21 cellular contexts compared by ENCODE assay signal in the genomic region with DNA sequence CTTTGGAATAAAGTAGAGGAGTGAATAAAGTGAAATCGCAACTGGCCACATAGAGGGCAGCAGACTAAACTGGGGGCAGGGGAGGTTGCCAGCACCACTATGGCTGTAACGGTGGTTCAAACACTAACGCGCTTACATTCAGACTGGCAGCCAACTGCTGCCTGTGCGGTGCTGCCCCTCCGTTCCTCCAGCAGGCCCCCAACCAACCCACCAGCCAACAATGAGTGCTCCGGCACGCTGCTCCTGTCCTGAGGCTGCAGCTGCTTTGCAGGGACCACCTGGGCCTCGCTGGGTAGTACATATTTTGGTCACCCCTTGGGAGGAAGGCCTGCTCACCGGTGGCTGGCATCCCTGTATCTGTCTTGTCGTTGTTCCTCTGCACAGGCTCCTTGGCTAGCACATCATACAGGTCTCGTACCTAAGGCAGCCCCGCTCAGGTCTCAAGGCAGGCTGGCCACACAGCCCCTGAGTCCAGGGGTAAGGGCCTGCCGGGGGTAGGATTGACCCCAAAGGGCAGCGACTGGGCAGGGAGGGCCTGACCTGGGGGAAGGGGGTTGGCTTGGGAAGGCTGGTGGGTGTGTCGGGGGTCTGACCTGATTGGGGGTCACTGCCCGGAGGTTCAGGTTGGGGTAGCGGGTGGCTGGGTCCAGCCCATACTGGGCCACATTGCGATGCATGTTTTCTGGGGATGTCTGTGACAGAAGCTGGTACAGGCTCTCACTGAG. TPM values are rescaled to one million over a fixed set of nuclear protein-coding genes. Genes with fewer than 3 reads are reported as not detected.
DNase-seq lines count a peak whose midpoint lies in the region; ATAC-seq and TF ChIP-seq lines count a peak whose summit lies in the region.
"Had no signal": no experiment of that assay in that cellular context is flagged by ENCODE, and none has a peak within 500 bp of the region (broad histone marks: within the 10 kb centered on the region; RNA-seq: fewer than 3 reads in every experiment).

No MANE protein-coding gene starts in this region.

- no peak overlapping the region for H3K4me3 Mint-ChIP-seq in stimulated activated naive CD8-positive, alpha-beta T cell treated with anti-CD3 and anti-CD28 coated beads, Interleukin-15, amount 100 ng/mL, for 72 hours
- H3K4me3 Mint-ChIP-seq in activated CD4-positive, alpha-beta memory T cell treated with anti-CD3 and anti-CD28 coated beads for 36 hours, result no peak overlapping the region
- peak overlapping the region in 3 of 5 donors; percentile 9 to 49 (median 47) for H3K4me3 Mint-ChIP-seq in immature natural killer cell
- H3K4me3 Mint-ChIP-seq: H9 had no signal

- peaks cover 23% of the 10 kb centered on the region for H3K4me1 ChIP-seq in vagina

- DNase-seq in stimulated activated naive CD8-positive, alpha-beta T cell treated with anti-CD3 and anti-CD28 coated beads, Interleukin-15, amount 100 ng/mL, for 72 hours, result no peak
- DNase-seq in stimulated activated naive CD8-positive, alpha-beta T cell treated with anti-CD3 and anti-CD28 coated beads, Interleukin-15, Interleukin-2, amounts not matched to agents 100 U/mL and 50 U/mL, for 24 hours, result no peak
- DNase-seq in activated CD4-positive, alpha-beta memory T cell treated with anti-CD3 and anti-CD28 coated beads for 36 hours, result no peak
- DNase-seq in immature natural killer cell, result no peak
- DNase-seq in vagina (ENCODE audit: extremely low spot score in 2 of 2), result peak; percentile 64 to 76
- DNase-seq in NCI-H1436 treated with DMSO at 0.1 percent for 48 hours (lab: John Stamatoyannopoulos, UW), result no peak
- no peak for DNase-seq in GM13976 (ENCODE audit: low spot score)
- DNase-seq: activated CD4-positive, alpha-beta T cell treated with anti-CD3 and anti-CD28 coated beads, Interleukin-2, amount 50 U/mL, for 4 hours; aorta; DMS 273 treated with DMSO at 0.1 percent for 48 hours; GF-D8; H9; hippocampal formation; kidney glomerular epithelial cell; NCI-H1048; NCI-H2081 treated with DMSO at 0.1 percent for 48 hours; NCI-H526 treated with DMSO at 0.1 percent for 48 hours; occipital lobe; sigmoid colon had no signal

- H3K27ac ChIP-seq in vagina, result no peak overlapping the region
- H3K27ac ChIP-seq: sigmoid colon, thoracic aorta had no signal

- TF ChIP-seq CTCF in vagina (IDR thresholded peaks at IDR 0.05) (no peak), GM13976 (IDR thresholded peaks at IDR 0.05; ENCODE audit: borderline replicate concordance, control extremely low read depth, extremely low read depth, insufficient read depth, missing control alignments) (no peak)

- CTCF ChIA-PET in activated CD4-positive, alpha-beta memory T cell treated with anti-CD3 and anti-CD28 coated beads for 36 hours (lab: Charles Lee), result interaction anchor here (0.8 to 1.4 kb wide), 2 partner anchors 11 to 591 kb away, joined by 3 to 5 read pairs; no protein-coding TSS in a partner anchor

- in situ Hi-C loops in GM13976 (cut with MboI; ENCODE audit: low sequenced_read_pairs, unreplicated experiment), result no loop called here

- no peaks in the 10 kb centered on the region for H3K9me3 Mint-ChIP-seq in stimulated activated naive CD8-positive, alpha-beta T cell treated with anti-CD3 and anti-CD28 coated beads, Interleukin-15, amount 100 ng/mL, for 72 hours
- H3K9me3 Mint-ChIP-seq in activated CD4-positive, alpha-beta memory T cell treated with anti-CD3 and anti-CD28 coated beads for 36 hours, result no peaks in the 10 kb centered on the region
- H3K9me3 Mint-ChIP-seq in immature natural killer cell, result no peaks in the 10 kb centered on the region
- H3K9me3 Mint-ChIP-seq: H9 had no signal

- no peak overlapping the region for H3K27ac Mint-ChIP-seq in stimulated activated naive CD8-positive, alpha-beta T cell treated with anti-CD3 and anti-CD28 coated beads, Interleukin-15, amount 100 ng/mL, for 72 hours
- peak overlapping the region; percentile 70 for H3K27ac Mint-ChIP-seq in activated CD4-positive, alpha-beta memory T cell treated with anti-CD3 and anti-CD28 coated beads for 36 hours
- peak overlapping the region in 4 of 6 donors; percentile 61 to 87 (median 81) for H3K27ac Mint-ChIP-seq in immature natural killer cell

- no peaks in the 10 kb centered on the region for H3K9me3 ChIP-seq in vagina
- H3K9me3 ChIP-seq: sigmoid colon, thoracic aorta had no signal

- ATAC-seq in stimulated activated naive CD8-positive, alpha-beta T cell treated with anti-CD3 and anti-CD28 coated beads, Interleukin-15, amount 100 ng/mL, for 72 hours, result peak; percentile 27
- no peak for ATAC-seq in stimulated activated naive CD8-positive, alpha-beta T cell treated with anti-CD3 and anti-CD28 coated beads, Interleukin-15, Interleukin-2, amounts not matched to agents 100 U/mL and 50 U/mL, for 24 hours
- ATAC-seq in HG02763 (IDR thresholded peaks at IDR 0.05; ENCODE audit: unreplicated experiment), result no peak

- H3K4me3 ChIP-seq in vagina, result no peak overlapping the region
- H3K4me3 ChIP-seq: sigmoid colon, thoracic aorta had no signal

- POLR2A ChIA-PET in activated CD4-positive, alpha-beta memory T cell treated with anti-CD3 and anti-CD28 coated beads for 36 hours (lab: Charles Lee), result interaction anchor here (1.3 kb wide), 1 partner anchor 8 kb away, joined by 8 read pairs; no protein-coding TSS in a partner anchor

- H3K36me3 ChIP-seq in vagina, result peaks cover 0 to 36% of the 10 kb centered on the region in 2 donors

- peaks cover 70% of the 10 kb centered on the region for H3K4me1 Mint-ChIP-seq in stimulated activated naive CD8-positive, alpha-beta T cell treated with anti-CD3 and anti-CD28 coated beads, Interleukin-15, amount 100 ng/mL, for 72 hours
- H3K4me1 Mint-ChIP-seq in activated CD4-positive, alpha-beta memory T cell treated with anti-CD3 and anti-CD28 coated beads for 36 hours (ENCODE audit: low read depth), result peaks cover 32% of the 10 kb centered on the region
- peaks cover 44 to 56% of the 10 kb centered on the region in 2 donors for H3K4me1 Mint-ChIP-seq in immature natural killer cell

- no peaks in the 10 kb centered on the region for H3K27me3 Mint-ChIP-seq in stimulated activated naive CD8-positive, alpha-beta T cell treated with anti-CD3 and anti-CD28 coated beads, Interleukin-15, amount 100 ng/mL, for 72 hours
- H3K27me3 Mint-ChIP-seq in activated CD4-positive, alpha-beta memory T cell treated with anti-CD3 and anti-CD28 coated beads for 36 hours, result no peaks in the 10 kb centered on the region
- peaks cover 3 to 7% (median 5%) of the 10 kb centered on the region in 3 donors for H3K27me3 Mint-ChIP-seq in immature natural killer cell (ENCODE audit: low read depth in 3 of 3)

- peaks cover 16% of the 10 kb centered on the region for H3K36me3 Mint-ChIP-seq in activated CD4-positive, alpha-beta memory T cell treated with anti-CD3 and anti-CD28 coated beads for 36 hours
- peaks cover 9 to 21% (median 10%) of the 10 kb centered on the region in 3 donors for H3K36me3 Mint-ChIP-seq in immature natural killer cell

- intact Hi-C loops in activated CD4-positive, alpha-beta memory T cell treated with anti-CD3 and anti-CD28 coated beads for 36 hours (cut with micrococcal nuclease), result no loop called here
- intact Hi-C loops in vagina (cut with DNase I), result no loop called here

- no peak for TF ChIP-seq POLR2A in vagina (IDR thresholded peaks at IDR 0.05)

- H3K27me3 ChIP-seq in vagina, result no peaks in the 10 kb centered on the region
- H3K27me3 ChIP-seq: sigmoid colon had no signal

RNA-seq across cellular contexts. Expression of a gene that starts 6.3 kb away (rescaled TPM):
- total RNA-seq in activated CD4-positive, alpha-beta memory T cell treated with anti-CD3 and anti-CD28 coated beads for 36 hours, result 10 to 100 TPM; 39.4 to 45.0 TPM
- 10 to 100 TPM in 1 of 3 donors, 1 to 10 TPM in 2; 7.5 to 13.4 (median 9.5) TPM for polyA plus RNA-seq in immature natural killer cell
- total RNA-seq in vagina, result 54.0 TPM

RNA-seq across cellular contexts. Expression of a gene that starts 8.7 kb away (rescaled TPM):
- total RNA-seq in activated CD4-positive, alpha-beta memory T cell treated with anti-CD3 and anti-CD28 coated beads for 36 hours, result 1 to 10 TPM; 9.7 TPM
- polyA plus RNA-seq in immature natural killer cell, result 10 to 100 TPM; 10.2 to 19.0 (median 13.2) TPM
- total RNA-seq in vagina, result 21.4 TPM

RNA-seq across cellular contexts. Expression of a gene that starts 8.8 kb away (rescaled TPM):
- under 1 TPM; 0.43 to 0.46 TPM for total RNA-seq in activated CD4-positive, alpha-beta memory T cell treated with anti-CD3 and anti-CD28 coated beads for 36 hours
- 1 to 10 TPM in 1 of 3 donors, under 1 TPM in 2; 0.15 to 1.0 (median 0.44) TPM for polyA plus RNA-seq in immature natural killer cell
- total RNA-seq in vagina, result 3.9 TPM

RNA-seq across cellular contexts. Expression of a gene that starts 33.8 kb away (rescaled TPM):
- 10 to 100 TPM; 10.9 to 11.8 TPM for total RNA-seq in activated CD4-positive, alpha-beta memory T cell treated with anti-CD3 and anti-CD28 coated beads for 36 hours
- polyA plus RNA-seq in immature natural killer cell, result 1 to 10 TPM; 3.1 to 6.6 (median 4.1) TPM
- total RNA-seq in vagina, result 6.6 TPM

Comparison
In these comparisons a context has a peak if more than half of its experiments do, and no peak if none do; other contexts are left out.
1. DNase-seq: peak in vagina (2 of 2); none in stimulated activated naive CD8-positive, alpha-beta T cell treated with anti-CD3 and anti-CD28 coated beads, Interleukin-15, amount 100 ng/mL, for 72 hours (0 of 2), stimulated activated naive CD8-positive, alpha-beta T cell treated with anti-CD3 and anti-CD28 coated beads, Interleukin-15, Interleukin-2, amounts not matched to agents 100 U/mL and 50 U/mL, for 24 hours (single experiment), activated CD4-positive, alpha-beta memory T cell treated with anti-CD3 and anti-CD28 coated beads for 36 hours (single experiment), immature natural killer cell (0 of 3), NCI-H1436 treated with DMSO at 0.1 percent for 48 hours (single experiment) and GM13976 (single experiment).
2. H3K27ac Mint-ChIP-seq: peak in activated CD4-positive, alpha-beta memory T cell treated with anti-CD3 and anti-CD28 coated beads for 36 hours (single experiment) and immature natural killer cell (4 of 6); none in stimulated activated naive CD8-positive, alpha-beta T cell treated with anti-CD3 and anti-CD28 coated beads, Interleukin-15, amount 100 ng/mL, for 72 hours (0 of 2).
3. H3K4me3 Mint-ChIP-seq: peak in immature natural killer cell (3 of 5); none in stimulated activated naive CD8-positive, alpha-beta T cell treated with anti-CD3 and anti-CD28 coated beads, Interleukin-15, amount 100 ng/mL, for 72 hours (0 of 2) and activated CD4-positive, alpha-beta memory T cell treated with anti-CD3 and anti-CD28 coated beads for 36 hours (single experiment).